In genomic region chr10:26509311-26509710, GRCh38 we compare ENCODE assay signal across 21 cellular contexts.
DNase-seq lines count a peak whose midpoint lies in the region; ATAC-seq lines count a peak whose summit lies in the region.
"Had no signal": no experiment of that assay in that cellular context is flagged by ENCODE, and none has a peak within 500 bp of the region (broad histone marks: within the 10 kb centered on the region; RNA-seq: fewer than 3 reads in every experiment).

No MANE protein-coding gene starts in this region.

- intact Hi-C loops in activated CD4-positive, alpha-beta T cell treated with anti-CD3 and anti-CD28 coated beads, Interleukin-2, amount 10 ng/mL, durations not matched to agents 24 days and 14 days (cut with micrococcal nuclease) = no loop called here

- no peak for ATAC-seq in effector memory CD8-positive, alpha-beta T cell (replicated peaks)
- ATAC-seq in stimulated activated naive B cell treated with anti-CD40 and anti-IgM and Interleukin-4, amounts not matched to agents 10 μg/mL and 1 μg/mL and 100 μg/mL, for 72 hours (replicated peaks) = no peak
- ATAC-seq in GM18868 (IDR thresholded peaks at IDR 0.05; ENCODE audit: unreplicated experiment) (no peak), HG03460 (IDR thresholded peaks at IDR 0.05; ENCODE audit: unreplicated experiment) (no peak)
- ATAC-seq: A549, SK-N-SH treated with all-trans-retinoic acid at 6 μM for 48 hours had no signal

- H3K4me1 Mint-ChIP-seq in activated naive CD8-positive, alpha-beta T cell (ENCODE audit: low read depth) = peaks cover 6% of the 10 kb centered on the region
- peaks cover 8% of the 10 kb centered on the region for H3K4me1 Mint-ChIP-seq in activated naive CD8-positive, alpha-beta T cell treated with anti-CD3 and anti-CD28 coated beads for 36 hours
- H3K4me1 Mint-ChIP-seq in effector memory CD8-positive, alpha-beta T cell (ENCODE audit: low read depth in 2 of 2) = peaks cover 5 to 24% of the 10 kb centered on the region in 2 donors
- H3K4me1 Mint-ChIP-seq in stimulated activated naive B cell treated with anti-CD40 and anti-IgM and Interleukin-4, amounts not matched to agents 10 μg/mL and 1 μg/mL and 100 μg/mL, for 72 hours = peaks cover 11 to 25% of the 10 kb centered on the region in 2 donors
- H3K4me1 Mint-ChIP-seq in activated CD4-positive, alpha-beta T cell treated with anti-CD3 and anti-CD28 coated beads, Interleukin-2, amount 10 ng/mL, durations not matched to agents 24 days and 14 days = peaks cover 2% of the 10 kb centered on the region

- no peaks in the 10 kb centered on the region for H3K27me3 Mint-ChIP-seq in activated naive CD8-positive, alpha-beta T cell
- no peaks in the 10 kb centered on the region for H3K27me3 Mint-ChIP-seq in activated naive CD8-positive, alpha-beta T cell treated with anti-CD3 and anti-CD28 coated beads for 36 hours
- H3K27me3 Mint-ChIP-seq in effector memory CD8-positive, alpha-beta T cell = no peaks in the 10 kb centered on the region
- no peaks in the 10 kb centered on the region for H3K27me3 Mint-ChIP-seq in stimulated activated naive B cell treated with anti-CD40 and anti-IgM and Interleukin-4, amounts not matched to agents 10 μg/mL and 1 μg/mL and 100 μg/mL, for 72 hours
- no peaks in the 10 kb centered on the region for H3K27me3 Mint-ChIP-seq in activated CD4-positive, alpha-beta T cell treated with anti-CD3 and anti-CD28 coated beads, Interleukin-2, amount 10 ng/mL, durations not matched to agents 24 days and 14 days

- no peak for DNase-seq in activated naive CD8-positive, alpha-beta T cell treated with anti-CD3 and anti-CD28 coated beads for 36 hours
- peak; percentile 19 for DNase-seq in Jurkat, Clone E6-1 (ENCODE audit: low read depth, low spot score)
- DNase-seq in effector memory CD8-positive, alpha-beta T cell = no peak
- DNase-seq in stimulated activated naive B cell treated with anti-CD40 and anti-IgM and Interleukin-4, amounts not matched to agents 10 μg/mL and 1 μg/mL and 100 μg/mL, for 72 hours = no peak
- no peak for DNase-seq in activated CD4-positive, alpha-beta T cell treated with anti-CD3 and anti-CD28 coated beads, Interleukin-2, amount 10 ng/mL, durations not matched to agents 24 days and 14 days
- DNase-seq: Calu3, GM23248, HCEC 1CT, KG1, NCI-H1092 treated with DMSO at 0.1 percent for 48 hours, NCI-H1694, NCI-H2107, NCI-H2227 treated with DMSO at 0.1 percent for 48 hours, NCI-H526, SHP77 treated with DMSO at 0.1 percent for 48 hours had no signal

- H3K4me3 ChIP-seq in Jurkat, Clone E6-1 (ENCODE audit: low read length) = no peak overlapping the region
- H3K4me3 ChIP-seq: A549; BLaER1 treated with 17β-estradiol and CSF1 and Interleukin-3, amounts not matched to agents 10 nM and 100 nM; GM23248 had no signal

- no peaks in the 10 kb centered on the region for H3K9me3 Mint-ChIP-seq in activated naive CD8-positive, alpha-beta T cell (ENCODE audit: low read depth)
- H3K9me3 Mint-ChIP-seq in activated naive CD8-positive, alpha-beta T cell treated with anti-CD3 and anti-CD28 coated beads for 36 hours = peaks cover 6% of the 10 kb centered on the region
- no peaks in the 10 kb centered on the region for H3K9me3 Mint-ChIP-seq in effector memory CD8-positive, alpha-beta T cell
- no peaks in the 10 kb centered on the region for H3K9me3 Mint-ChIP-seq in stimulated activated naive B cell treated with anti-CD40 and anti-IgM and Interleukin-4, amounts not matched to agents 10 μg/mL and 1 μg/mL and 100 μg/mL, for 72 hours
- H3K9me3 Mint-ChIP-seq in activated CD4-positive, alpha-beta T cell treated with anti-CD3 and anti-CD28 coated beads, Interleukin-2, amount 10 ng/mL, durations not matched to agents 24 days and 14 days = no peaks in the 10 kb centered on the region

- peak overlapping the region; percentile 8 for H3K27ac Mint-ChIP-seq in activated naive CD8-positive, alpha-beta T cell
- H3K27ac Mint-ChIP-seq in activated naive CD8-positive, alpha-beta T cell treated with anti-CD3 and anti-CD28 coated beads for 36 hours = no peak overlapping the region
- H3K27ac Mint-ChIP-seq in effector memory CD8-positive, alpha-beta T cell = peak overlapping the region; percentile 61 to 62
- peak overlapping the region; percentile 80 for H3K27ac Mint-ChIP-seq in stimulated activated naive B cell treated with anti-CD40 and anti-IgM and Interleukin-4, amounts not matched to agents 10 μg/mL and 1 μg/mL and 100 μg/mL, for 72 hours
- no peak overlapping the region for H3K27ac Mint-ChIP-seq in activated CD4-positive, alpha-beta T cell treated with anti-CD3 and anti-CD28 coated beads, Interleukin-2, amount 10 ng/mL, durations not matched to agents 24 days and 14 days

- H3K4me3 Mint-ChIP-seq in activated naive CD8-positive, alpha-beta T cell = no peak overlapping the region
- H3K4me3 Mint-ChIP-seq in activated naive CD8-positive, alpha-beta T cell treated with anti-CD3 and anti-CD28 coated beads for 36 hours = no peak overlapping the region
- H3K4me3 Mint-ChIP-seq in effector memory CD8-positive, alpha-beta T cell = no peak overlapping the region
- no peak overlapping the region for H3K4me3 Mint-ChIP-seq in stimulated activated naive B cell treated with anti-CD40 and anti-IgM and Interleukin-4, amounts not matched to agents 10 μg/mL and 1 μg/mL and 100 μg/mL, for 72 hours
- H3K4me3 Mint-ChIP-seq in activated CD4-positive, alpha-beta T cell treated with anti-CD3 and anti-CD28 coated beads, Interleukin-2, amount 10 ng/mL, durations not matched to agents 24 days and 14 days = no peak overlapping the region

- H3K36me3 Mint-ChIP-seq in activated naive CD8-positive, alpha-beta T cell = peaks cover 51% of the 10 kb centered on the region
- H3K36me3 Mint-ChIP-seq in activated naive CD8-positive, alpha-beta T cell treated with anti-CD3 and anti-CD28 coated beads for 36 hours = peaks cover 72% of the 10 kb centered on the region
- peaks cover 52% of the 10 kb centered on the region for H3K36me3 Mint-ChIP-seq in effector memory CD8-positive, alpha-beta T cell (ENCODE audit: insufficient read depth)
- peaks cover 63 to 78% of the 10 kb centered on the region in 2 donors for H3K36me3 Mint-ChIP-seq in stimulated activated naive B cell treated with anti-CD40 and anti-IgM and Interleukin-4, amounts not matched to agents 10 μg/mL and 1 μg/mL and 100 μg/mL, for 72 hours
- H3K36me3 Mint-ChIP-seq in activated CD4-positive, alpha-beta T cell treated with anti-CD3 and anti-CD28 coated beads, Interleukin-2, amount 10 ng/mL, durations not matched to agents 24 days and 14 days (ENCODE audit: low read depth) = peaks cover 79% of the 10 kb centered on the region

Comparison
In these comparisons a context has a peak if more than half of its experiments do, and no peak if none do; other contexts are left out.
1. H3K27ac Mint-ChIP-seq: peak in activated naive CD8-positive, alpha-beta T cell (single experiment), effector memory CD8-positive, alpha-beta T cell (2 of 2) and stimulated activated naive B cell treated with anti-CD40 and anti-IgM and Interleukin-4, amounts not matched to agents 10 μg/mL and 1 μg/mL and 100 μg/mL, for 72 hours (single experiment); none in activated naive CD8-positive, alpha-beta T cell treated with anti-CD3 and anti-CD28 coated beads for 36 hours (single experiment) and activated CD4-positive, alpha-beta T cell treated with anti-CD3 and anti-CD28 coated beads, Interleukin-2, amount 10 ng/mL, durations not matched to agents 24 days and 14 days (single experiment).